ENCODE assay signal across 8 cellular contexts in genomic region chrX:79161655-79162054, GRCh38. TPM values are rescaled to one million over a fixed set of nuclear protein-coding genes. Genes with fewer than 3 reads are reported as not detected.
DNase-seq lines count a peak whose midpoint lies in the region; ATAC-seq and TF ChIP-seq lines count a peak whose summit lies in the region.

No MANE protein-coding gene starts in this region.

- peaks cover 62% of the 10 kb centered on the region for H3K4me1 Mint-ChIP-seq in activated CD4-positive, alpha-beta T cell treated with anti-CD3 and anti-CD28 coated beads for 36 hours
- peaks cover 39% of the 10 kb centered on the region for H3K4me1 Mint-ChIP-seq in stimulated activated effector memory CD8-positive, alpha-beta T cell treated with anti-CD3 and anti-CD28 coated beads, Interleukin-12 subunit alpha, Interleukin-12 subunit beta, amount 100 ng/mL, for 72 hours

- ATAC-seq in HG03135 (IDR thresholded peaks at IDR 0.05; ENCODE audit: unreplicated experiment) (peak; percentile 86), left lung (no peak)
- ATAC-seq in activated CD4-positive, alpha-beta T cell treated with anti-CD3 and anti-CD28 coated beads for 36 hours: peak; percentile 77
- ATAC-seq in stimulated activated effector memory CD8-positive, alpha-beta T cell treated with anti-CD3 and anti-CD28 coated beads, Interleukin-12 subunit alpha, Interleukin-12 subunit beta, amount 100 ng/mL, for 72 hours: peak; percentile 96

- H3K4me3 ChIP-seq in left lung: no peak overlapping the region

- peak; percentile 37 for DNase-seq in stimulated activated CD4-positive, alpha-beta T cell treated with anti-CD3 and anti-CD28 coated beads, Interleukin-2, amount 100 ng/mL, for 4 hours (ENCODE audit: low read depth)
- DNase-seq in stimulated activated CD4-positive, alpha-beta T cell treated with anti-CD3 and anti-CD28 coated beads, Interleukin-4, amount 100 ng/mL, for 1 hour: no peak
- DNase-seq in activated CD4-positive, alpha-beta T cell treated with anti-CD3 and anti-CD28 coated beads for 36 hours: peak; percentile 50
- no peak for DNase-seq in stimulated activated effector memory CD8-positive, alpha-beta T cell treated with anti-CD3 and anti-CD28 coated beads, Interleukin-12 subunit alpha, Interleukin-12 subunit beta, amount 100 ng/mL, for 72 hours (ENCODE audit: low spot score in 2 of 2)
- DNase-seq in left lung (no peak), NCI-H146 (lab: John Stamatoyannopoulos, UW) (no peak), iPS-NIHi7 (ENCODE audit: extremely low spot score) (no peak)

- CTCF ChIA-PET in activated CD4-positive, alpha-beta T cell treated with anti-CD3 and anti-CD28 coated beads for 36 hours (lab: Charles Lee): interaction anchor here (0.6 to 1.0 kb wide), 2 partner anchors 20 to 57 kb away, joined by 3 read pairs; no protein-coding TSS in a partner anchor

- H3K27me3 ChIP-seq in left lung: no peaks in the 10 kb centered on the region

- no peaks in the 10 kb centered on the region for H3K27me3 Mint-ChIP-seq in activated CD4-positive, alpha-beta T cell treated with anti-CD3 and anti-CD28 coated beads for 36 hours

- H3K9me3 ChIP-seq in left lung: no peaks in the 10 kb centered on the region

- POLR2A ChIA-PET in activated CD4-positive, alpha-beta T cell treated with anti-CD3 and anti-CD28 coated beads for 36 hours (lab: Charles Lee): no interaction called here

- intact Hi-C loops in activated CD4-positive, alpha-beta T cell treated with anti-CD3 and anti-CD28 coated beads for 36 hours (cut with DNase I, micrococcal nuclease): loop anchor here (1.0 to 10.0 kb wide), 6 partner anchors 14 to 1257 kb away; partner anchors contain the start of gene PGK1 (in 1 of the 2)
- intact Hi-C loops in left lung (cut with DNase I): no loop called here

- no peak for TF ChIP-seq CTCF in left lung (IDR thresholded peaks at IDR 0.05)

- peak overlapping the region in 1 of 2 donors; percentile 33 for H3K27ac ChIP-seq in left lung

- H3K4me3 Mint-ChIP-seq in activated CD4-positive, alpha-beta T cell treated with anti-CD3 and anti-CD28 coated beads for 36 hours: peak overlapping the region; percentile 75
- peak overlapping the region; percentile 72 for H3K4me3 Mint-ChIP-seq in stimulated activated effector memory CD8-positive, alpha-beta T cell treated with anti-CD3 and anti-CD28 coated beads, Interleukin-12 subunit alpha, Interleukin-12 subunit beta, amount 100 ng/mL, for 72 hours

- H3K27ac Mint-ChIP-seq in activated CD4-positive, alpha-beta T cell treated with anti-CD3 and anti-CD28 coated beads for 36 hours: peak overlapping the region; percentile 93
- peak overlapping the region; percentile 92 for H3K27ac Mint-ChIP-seq in stimulated activated effector memory CD8-positive, alpha-beta T cell treated with anti-CD3 and anti-CD28 coated beads, Interleukin-12 subunit alpha, Interleukin-12 subunit beta, amount 100 ng/mL, for 72 hours

- H3K36me3 Mint-ChIP-seq in activated CD4-positive, alpha-beta T cell treated with anti-CD3 and anti-CD28 coated beads for 36 hours (ENCODE audit: low read depth): peaks cover 18% of the 10 kb centered on the region
- H3K36me3 Mint-ChIP-seq in stimulated activated effector memory CD8-positive, alpha-beta T cell treated with anti-CD3 and anti-CD28 coated beads, Interleukin-12 subunit alpha, Interleukin-12 subunit beta, amount 100 ng/mL, for 72 hours: peaks cover 49% of the 10 kb centered on the region

- no peaks in the 10 kb centered on the region for H3K36me3 ChIP-seq in left lung

- no peaks in the 10 kb centered on the region for H3K4me1 ChIP-seq in left lung

- no peaks in the 10 kb centered on the region for H3K9me3 Mint-ChIP-seq in activated CD4-positive, alpha-beta T cell treated with anti-CD3 and anti-CD28 coated beads for 36 hours (ENCODE audit: low read depth)
- H3K9me3 Mint-ChIP-seq in stimulated activated effector memory CD8-positive, alpha-beta T cell treated with anti-CD3 and anti-CD28 coated beads, Interleukin-12 subunit alpha, Interleukin-12 subunit beta, amount 100 ng/mL, for 72 hours: no peaks in the 10 kb centered on the region

RNA-seq across cellular contexts. Expression of gene GPR174, which starts 17.2 kb away (rescaled TPM):
- 1 to 10 TPM; 8.5 to 9.9 TPM for total RNA-seq in activated CD4-positive, alpha-beta T cell treated with anti-CD3 and anti-CD28 coated beads for 36 hours
- total RNA-seq in left lung: 1 to 10 TPM in 1 of 2 donors, under 1 TPM in 1; 0.87 to 1.3 TPM

Comparison
In these comparisons a context has a peak if more than half of its experiments do, and no peak if none do; other contexts are left out.
1. DNase-seq: peak in stimulated activated CD4-positive, alpha-beta T cell treated with anti-CD3 and anti-CD28 coated beads, Interleukin-2, amount 100 ng/mL, for 4 hours (single experiment) and activated CD4-positive, alpha-beta T cell treated with anti-CD3 and anti-CD28 coated beads for 36 hours (single experiment); none in stimulated activated CD4-positive, alpha-beta T cell treated with anti-CD3 and anti-CD28 coated beads, Interleukin-4, amount 100 ng/mL, for 1 hour (single experiment), stimulated activated effector memory CD8-positive, alpha-beta T cell treated with anti-CD3 and anti-CD28 coated beads, Interleukin-12 subunit alpha, Interleukin-12 subunit beta, amount 100 ng/mL, for 72 hours (0 of 2), left lung (0 of 2), NCI-H146 (single experiment) and iPS-NIHi7 (single experiment).
2. RNA of gene GPR174, which starts 17.2 kb away (total RNA-seq): 8.5 to 9.9 TPM in activated CD4-positive, alpha-beta T cell treated with anti-CD3 and anti-CD28 coated beads for 36 hours; 0.87 to 1.3 TPM in left lung; every median in the first group is over 4 times any median in the second.
3. intact Hi-C loops: an anchor here in activated CD4-positive, alpha-beta T cell treated with anti-CD3 and anti-CD28 coated beads for 36 hours (1.0 to 10.0 kb wide); none called in left lung.